Comparison of ENCODE assay signal across 1 cellular context in genomic region chr11:43576834-43577521, GRCh38.
TF ChIP-seq lines count a peak whose summit lies in the region.

No MANE protein-coding gene starts in this region.

TF ChIP-seq in K562, 482 proteins besides CTCF, POLR2A, EP300 and RAD21 (continued from another document and continues in another):
- TF ChIP-seq PRDM10 (IDR thresholded peaks at IDR 0.05; ENCODE audit: partially characterized antibody) (peak; percentile 28), NFXL1 (CRISPR knock-in tag; IDR thresholded peaks at IDR 0.05) (no peak), ZNF511 (CRISPR knock-in tag; IDR thresholded peaks at IDR 0.05) (peak; percentile 92), ZNF12 (CRISPR knock-in tag; IDR thresholded peaks at IDR 0.05) (no peak), TEAD1 (CRISPR knock-in tag; IDR thresholded peaks at IDR 0.05) (peak in 1 of 2 experiments; percentile 55; a peak in 1 of 4 replicates), HDAC1 (IDR thresholded peaks at IDR 0.05) (peak in 1 of 2 experiments; percentile 66; a peak in 2 of 4 replicates), SMAD2 (IDR thresholded peaks at IDR 0.05; ENCODE audit: low read depth, low read length) (no peak), ZNF445 (CRISPR knock-in tag; IDR thresholded peaks at IDR 0.05; ENCODE audit: low read depth) (no peak), ZNF766 (CRISPR knock-in tag; conservative IDR thresholded peaks at IDR 0.05) (peak; percentile 86), ARID4B (CRISPR knock-in tag; IDR thresholded peaks at IDR 0.05) (peak; percentile 68), ADNP (tag; IDR thresholded peaks at IDR 0.05) (no peak), SMAD4 (CRISPR knock-in tag; conservative IDR thresholded peaks at IDR 0.05) (peak; percentile 57), ZBTB49 (CRISPR knock-in tag; IDR thresholded peaks at IDR 0.05; ENCODE audit: borderline replicate concordance) (peak; percentile 42; the same call in 1 of the 2 replicates), EHMT2 (IDR thresholded peaks at IDR 0.05) (peak; percentile 100), FOXP1 (CRISPR knock-in tag; IDR thresholded peaks at IDR 0.05) (peak; percentile 73; the same call in 1 of the 2 replicates), ZNF280A (IDR thresholded peaks at IDR 0.05; ENCODE audit: low read depth, partially characterized antibody) (no peak), MYBL2 (IDR thresholded peaks at IDR 0.05; ENCODE audit: low read depth) (no peak), MYBL2 (CRISPR knock-in tag; IDR thresholded peaks at IDR 0.05; ENCODE audit: borderline replicate concordance) (no peak), CREM (IDR thresholded peaks at IDR 0.05; ENCODE audit: low read depth) (peak; percentile 26; the same call in 1 of the 2 replicates), PTRF (tag; IDR thresholded peaks at IDR 0.05) (no peak), HCFC1 (IDR thresholded peaks at IDR 0.05; ENCODE audit: low read depth, low read length) (peak; percentile 34; the same call in 1 of the 2 replicates), E2F5 (CRISPR knock-in tag; IDR thresholded peaks at IDR 0.05) (0 out of 2 replicates have a peak, but pooled peaks have one; percentile 54), ELF4 (CRISPR knock-in tag; IDR thresholded peaks at IDR 0.05) (peak; percentile 71; the same call in 1 of the 2 replicates), SMARCA4 (IDR thresholded peaks at IDR 0.05) (peak; percentile 30; the same call in 1 of the 2 replicates), JUND (IDR thresholded peaks at IDR 0.05; ENCODE audit: borderline replicate concordance, low read depth, low read length) (no peak), JUND (tag; IDR thresholded peaks at IDR 0.05; ENCODE audit: borderline replicate concordance, low read depth, low read length) (peak; percentile 25; the same call in 1 of the 3 replicates), ZNF584 (CRISPR knock-in tag; IDR thresholded peaks at IDR 0.05; ENCODE audit: low read depth) (0 out of 2 replicates have a peak, but pooled peaks have one; percentile 5), THAP7 (CRISPR knock-in tag; IDR thresholded peaks at IDR 0.05) (no peak), ZNF133 (CRISPR knock-in tag; IDR thresholded peaks at IDR 0.05) (no peak), PHTF2 (CRISPR knock-in tag; IDR thresholded peaks at IDR 0.05) (no peak), SRF (CRISPR knock-in tag; IDR thresholded peaks at IDR 0.05) (peak in 1 of 2 experiments; percentile 59; a peak in 2 of 4 replicates), POLR2H (tag; IDR thresholded peaks at IDR 0.05; ENCODE audit: low read depth) (no peak), MXD1 (CRISPR knock-in tag; IDR thresholded peaks at IDR 0.05; ENCODE audit: borderline replicate concordance, poor library complexity, severe bottlenecking) (no peak), NR2C2 (CRISPR knock-in tag; IDR thresholded peaks at IDR 0.05) (peak; percentile 60; the same call in 1 of the 2 replicates), NR2C2 (tag; IDR thresholded peaks at IDR 0.05) (no peak), DIDO1 (tag; IDR thresholded peaks at IDR 0.05; ENCODE audit: low read depth) (0 out of 2 replicates have a peak, but pooled peaks have one; percentile 67)
